Comparison of ENCODE assay signal across 8 cellular contexts in the genomic region with DNA sequence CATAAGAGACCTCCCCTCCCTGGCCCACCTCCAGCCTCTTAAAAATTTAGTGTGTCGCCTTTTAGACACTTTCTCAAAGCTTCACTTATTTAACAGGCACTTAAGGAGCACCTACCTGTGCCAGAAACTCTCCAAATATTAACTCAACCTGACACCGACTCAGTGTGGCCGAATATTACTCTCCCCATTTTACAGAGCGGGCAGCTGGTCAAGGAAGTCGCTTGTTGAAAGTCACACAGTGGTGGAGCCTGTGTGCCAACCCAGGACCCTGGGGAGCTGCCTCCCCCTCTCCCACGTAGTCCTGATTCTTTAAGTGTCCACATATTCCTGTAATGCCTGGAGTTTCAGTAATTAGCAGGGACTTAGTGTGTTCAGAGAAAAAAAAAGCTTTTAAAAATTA. TPM values are rescaled to one million over a fixed set of nuclear protein-coding genes. Genes with fewer than 3 reads are reported as not detected.
A peak's percentile ranks its signal among the peaks of the same experiment; 100 is the strongest.
DNase-seq lines count a peak whose midpoint lies in the region; ATAC-seq and TF ChIP-seq lines count a peak whose summit lies in the region.

No MANE protein-coding gene starts in this region.

- H3K36me3 Mint-ChIP-seq in IgD-negative memory B cell, result no peaks in the 10 kb centered on the region
- H3K36me3 Mint-ChIP-seq in chondrocyte (ENCODE audit: low read depth), result peaks cover 5% of the 10 kb centered on the region
- no peaks in the 10 kb centered on the region for H3K36me3 Mint-ChIP-seq in nephron (ENCODE audit: low read depth)

- no peaks in the 10 kb centered on the region for H3K9me3 Mint-ChIP-seq in IgD-negative memory B cell
- H3K9me3 Mint-ChIP-seq in chondrocyte (ENCODE audit: low read depth), result no peaks in the 10 kb centered on the region
- no peaks in the 10 kb centered on the region for H3K9me3 Mint-ChIP-seq in nephron

- H3K36me3 ChIP-seq in ACC112 (ENCODE audit: insufficient read depth, low read length), result no peaks in the 10 kb centered on the region

- ATAC-seq in HG02763 (IDR thresholded peaks at IDR 0.05; ENCODE audit: unreplicated experiment) (no peak), GM21576 (IDR thresholded peaks at IDR 0.05; ENCODE audit: unreplicated experiment) (no peak), GM19455 (IDR thresholded peaks at IDR 0.05; ENCODE audit: unreplicated experiment) (no peak)

- H2AFZ ChIP-seq in ACC112 (ENCODE audit: low read length, unreplicated experiment), result no peak overlapping the region

- H3K4me1 ChIP-seq in ACC112 (ENCODE audit: control insufficient read depth, insufficient read depth, low read length, unreplicated experiment), result peaks cover 26% of the 10 kb centered on the region

- peaks cover 18% of the 10 kb centered on the region for H3K27me3 Mint-ChIP-seq in IgD-negative memory B cell
- H3K27me3 Mint-ChIP-seq in chondrocyte (ENCODE audit: low read depth), result no peaks in the 10 kb centered on the region
- H3K27me3 Mint-ChIP-seq in nephron (ENCODE audit: low read depth), result peaks cover 5% of the 10 kb centered on the region

- no peak overlapping the region for H3K27ac ChIP-seq in ACC112 (ENCODE audit: low read depth, low read length)

- peaks cover 3% of the 10 kb centered on the region for H3K79me2 ChIP-seq in ACC112 (ENCODE audit: control insufficient read depth, insufficient read depth, low read length, unreplicated experiment)

- TF ChIP-seq CTCF in chondrocyte (IDR thresholded peaks at IDR 0.05) (no peak), nephron (IDR thresholded peaks at IDR 0.05; ENCODE audit: unreplicated experiment in 3 of 3) (no peak)

- peak overlapping the region; percentile 83 for H3K4me3 ChIP-seq in ACC112 (ENCODE audit: low read depth, low read length)

- no peak for DNase-seq in chondrocyte (ENCODE audit: low spot score)
- DNase-seq in D341Med (ENCODE audit: low spot score), result no peak

- H3K4me3 Mint-ChIP-seq in IgD-negative memory B cell, result peak overlapping the region; percentile 86 to 97 (median 92)
- peak overlapping the region; percentile 82 for H3K4me3 Mint-ChIP-seq in chondrocyte (ENCODE audit: unreplicated experiment)
- peak overlapping the region; percentile 90 to 92 (median 92) for H3K4me3 Mint-ChIP-seq in nephron

- H3K4me1 Mint-ChIP-seq in IgD-negative memory B cell (peaks cover 29 to 35% (median 32%) of the 10 kb centered on the region in 3 donors), chondrocyte (ENCODE audit: low read depth) (peaks cover 68% of the 10 kb centered on the region), nephron (peaks cover 53% of the 10 kb centered on the region)

- no peaks in the 10 kb centered on the region for H3K27me3 ChIP-seq in ACC112 (ENCODE audit: insufficient read depth, low read length)

- peak overlapping the region; percentile 81 to 99 (median 95) for H3K27ac Mint-ChIP-seq in IgD-negative memory B cell
- H3K27ac Mint-ChIP-seq in chondrocyte (ENCODE audit: unreplicated experiment), result peak overlapping the region; percentile 91
- H3K27ac Mint-ChIP-seq in nephron, result peak overlapping the region; percentile 80 to 93 (median 92)

RNA-seq across cellular contexts. Expression of gene PMEPA1, which starts 1.0 kb away (rescaled TPM):
- 7.0 TPM for polyA plus RNA-seq in IgD-negative memory B cell
- total RNA-seq in chondrocyte, result 151 to 298 TPM (median 163 TPM) in 3 replicates
